Comparison of ENCODE assay signal across 1 cellular context in genomic region chrX:139052461-139052860, GRCh38.
TF ChIP-seq lines count a peak whose summit lies in the region.

No MANE protein-coding gene starts in this region.

TF ChIP-seq in A549, 52 proteins besides CTCF, POLR2A, EP300 and RAD21 (continued from another document):
- TF ChIP-seq USF2 (IDR thresholded peaks at IDR 0.05) = no peak
- no peak for TF ChIP-seq FOXS1 (CRISPR knock-in tag; IDR thresholded peaks at IDR 0.05)
- no peak for TF ChIP-seq SMC3 (IDR thresholded peaks at IDR 0.05)
- TF ChIP-seq RNF2 (IDR thresholded peaks at IDR 0.05; ENCODE audit: borderline replicate concordance, low read depth) = no peak
- no peak for TF ChIP-seq RCOR1 (IDR thresholded peaks at IDR 0.05; ENCODE audit: low read depth, low read length)
- no peak for TF ChIP-seq RARB (CRISPR knock-in tag; IDR thresholded peaks at IDR 0.05)
TF ChIP-seq in A549: peak in this region for 0.
